ENCODE assay signal across 8 cellular contexts in the genomic region with DNA sequence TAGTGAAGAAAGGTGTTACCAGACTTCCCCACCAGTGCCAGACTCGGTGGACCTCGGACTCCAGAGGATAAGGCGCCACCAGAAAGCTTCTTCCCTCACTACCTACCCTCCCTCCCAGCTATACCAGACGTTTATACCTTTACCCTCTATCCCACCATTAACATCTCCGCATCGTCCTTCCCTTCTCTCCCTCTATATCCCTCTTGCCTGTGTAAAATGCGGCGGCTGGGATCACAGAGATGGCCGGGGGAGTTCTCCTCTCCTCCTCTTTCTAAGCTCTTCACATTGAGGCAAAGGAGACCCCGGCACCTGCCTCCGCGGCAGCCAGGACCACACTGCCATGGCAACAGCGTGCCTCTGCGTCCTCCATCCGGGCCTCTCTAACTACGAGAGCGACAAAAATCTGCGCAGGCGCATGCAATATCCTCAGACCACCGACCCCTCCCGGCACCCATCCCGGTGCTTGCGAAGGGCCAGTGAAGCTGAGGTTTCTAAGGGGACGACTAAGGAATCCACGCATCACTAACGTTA. TPM values are rescaled to one million over a fixed set of nuclear protein-coding genes. Genes with fewer than 3 reads are reported as not detected.
DNase-seq lines count a peak whose midpoint lies in the region; ATAC-seq and TF ChIP-seq lines count a peak whose summit lies in the region.

A gene (minus strand): TSS at position 394 of the 531 bp plus-strand sequence. CDS start 2,547 bp downstream, outside the sequence.

- no peak for TF ChIP-seq RAD21 in liver (IDR thresholded peaks at IDR 0.05)

- peak within 1 kb of the TSS in 31 of 59 donors; percentile 2 to 82 (median 45) for H3K27ac ChIP-seq in dorsolateral prefrontal cortex
- H3K27ac ChIP-seq in liver (ENCODE audit: low read depth in 1 of 2, low read length in 2 of 2), result no peak within 1 kb of the TSS

- H3K4me3 ChIP-seq in dorsolateral prefrontal cortex (peak within 1 kb of the TSS; percentile 49 to 90 (median 73)), liver (ENCODE audit: low read depth in 1 of 3, low read length in 3 of 3) (peak within 1 kb of the TSS; percentile 26 to 60 (median 49))

- TF ChIP-seq CTCF in dorsolateral prefrontal cortex (IDR thresholded peaks at IDR 0.05 in 54 of 56, conservative IDR thresholded peaks at IDR 0.05 in 2 of 56; ENCODE audit: low read depth in 1 of 56, partially characterized antibody in 56 of 56) (peak in 1 of 56 donors; percentile 16), liver (IDR thresholded peaks at IDR 0.05; ENCODE audit: low read depth, low read length, missing input control) (no peak)

- peak; percentile 87 for DNase-seq in Ammon's horn (ENCODE audit: low spot score)
- DNase-seq in NCI-H1436 treated with DMSO at 0.1 percent for 48 hours (lab: John Stamatoyannopoulos, UW), result peak; percentile 56
- peak; percentile 70 for DNase-seq in activated CD4-positive, alpha-beta T cell treated with anti-CD3 and anti-CD28 coated beads for 48 hours
- peak; percentile 62 to 89 (median 88) for DNase-seq in dorsolateral prefrontal cortex
- peak; percentile 52 for DNase-seq in stimulated activated CD4-positive, alpha-beta T cell treated with anti-CD3 and anti-CD28 coated beads, Interleukin-4, amount 100 ng/mL, for 1 hour
- no peak for DNase-seq in HUDEP-2 (lab: John Stamatoyannopoulos, UW; ENCODE audit: unreplicated experiment in 76 of 76)

- H3K36me3 ChIP-seq in liver (ENCODE audit: control insufficient read depth in 4 of 4, insufficient read depth in 3 of 4, low read depth in 1 of 4, low read length in 3 of 4), result no peaks in the 10 kb centered on the region

- H3K4me1 ChIP-seq in liver (ENCODE audit: control insufficient read depth in 4 of 4, insufficient read depth in 4 of 4, low read length in 3 of 4), result peaks cover 2 to 9% (median 5%) of the 10 kb centered on the region in 4 donors

- H3K27me3 ChIP-seq in dorsolateral prefrontal cortex (peaks cover 0 to 4% (median 0%) of the 10 kb centered on the region in 45 donors), liver (ENCODE audit: control insufficient read depth in 4 of 4, insufficient read depth in 4 of 4, low read length in 3 of 4) (no peaks in the 10 kb centered on the region)

- H3K9me3 ChIP-seq in liver (ENCODE audit: control insufficient read depth in 4 of 4, low read length in 3 of 4), result peaks cover 0 to under 1% (median 0%) of the 10 kb centered on the region in 4 donors

- peak; percentile 100 for ATAC-seq in GM21390 (IDR thresholded peaks at IDR 0.05; ENCODE audit: unreplicated experiment)

- intact Hi-C loops in dorsolateral prefrontal cortex (cut with DNase I), result loop anchor here in 1 of 2 donors (5.0 kb wide), 1 partner anchor 60 kb away; a partner anchor contains a TSS

- H3K9ac ChIP-seq in liver (ENCODE audit: low read depth in 1 of 2, low read length in 2 of 2), result no peak within 1 kb of the TSS

- 6% methylated on average over 26 of the region's 26 CpGs for WGBS in liver

TF ChIP-seq in liver, 16 proteins besides CTCF, POLR2A, EP300 and RAD21:
- TF ChIP-seq SP1 (IDR thresholded peaks at IDR 0.05), result no peak
- TF ChIP-seq GABPA (IDR thresholded peaks at IDR 0.05 in 1 of 2, conservative IDR thresholded peaks at IDR 0.05 in 1 of 2), result no peak
- TF ChIP-seq HNF4G (IDR thresholded peaks at IDR 0.05), result no peak
- no peak for TF ChIP-seq NR2F2 (IDR thresholded peaks at IDR 0.05)
- no peak for TF ChIP-seq YY1 (IDR thresholded peaks at IDR 0.05)
- TF ChIP-seq, protein P1, sequence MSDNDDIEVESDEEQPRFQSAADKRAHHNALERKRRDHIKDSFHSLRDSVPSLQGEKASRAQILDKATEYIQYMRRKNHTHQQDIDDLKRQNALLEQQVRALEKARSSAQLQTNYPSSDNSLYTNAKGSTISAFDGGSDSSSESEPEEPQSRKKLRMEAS (IDR thresholded peaks at IDR 0.05), result no peak
- no peak for TF ChIP-seq RXRA (IDR thresholded peaks at IDR 0.05)
- TF ChIP-seq HNF4A (conservative IDR thresholded peaks at IDR 0.05), result no peak
- no peak for TF ChIP-seq TAF1 (conservative IDR thresholded peaks at IDR 0.05)
- no peak for TF ChIP-seq FOXA1 (IDR thresholded peaks at IDR 0.05)
- TF ChIP-seq FOXA2 (IDR thresholded peaks at IDR 0.05), result no peak
- TF ChIP-seq, protein P2, sequence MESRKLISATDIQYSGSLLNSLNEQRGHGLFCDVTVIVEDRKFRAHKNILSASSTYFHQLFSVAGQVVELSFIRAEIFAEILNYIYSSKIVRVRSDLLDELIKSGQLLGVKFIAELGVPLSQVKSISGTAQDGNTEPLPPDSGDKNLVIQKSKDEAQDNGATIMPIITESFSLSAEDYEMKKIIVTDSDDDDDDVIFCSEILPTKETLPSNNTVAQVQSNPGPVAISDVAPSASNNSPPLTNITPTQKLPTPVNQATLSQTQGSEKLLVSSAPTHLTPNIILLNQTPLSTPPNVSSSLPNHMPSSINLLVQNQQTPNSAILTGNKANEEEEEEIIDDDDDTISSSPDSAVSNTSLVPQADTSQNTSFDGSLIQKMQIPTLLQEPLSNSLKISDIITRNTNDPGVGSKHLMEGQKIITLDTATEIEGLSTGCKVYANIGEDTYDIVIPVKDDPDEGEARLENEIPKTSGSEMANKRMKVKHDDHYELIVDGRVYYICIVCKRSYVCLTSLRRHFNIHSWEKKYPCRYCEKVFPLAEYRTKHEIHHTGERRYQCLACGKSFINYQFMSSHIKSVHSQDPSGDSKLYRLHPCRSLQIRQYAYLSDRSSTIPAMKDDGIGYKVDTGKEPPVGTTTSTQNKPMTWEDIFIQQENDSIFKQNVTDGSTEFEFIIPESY (IDR thresholded peaks at IDR 0.05), result no peak
- TF ChIP-seq, protein P3, sequence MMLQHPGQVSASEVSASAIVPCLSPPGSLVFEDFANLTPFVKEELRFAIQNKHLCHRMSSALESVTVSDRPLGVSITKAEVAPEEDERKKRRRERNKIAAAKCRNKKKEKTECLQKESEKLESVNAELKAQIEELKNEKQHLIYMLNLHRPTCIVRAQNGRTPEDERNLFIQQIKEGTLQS (IDR thresholded peaks at IDR 0.05), result no peak
- no peak for TF ChIP-seq EGR1 (IDR thresholded peaks at IDR 0.05; ENCODE audit: low read depth in 2 of 2)
TF ChIP-seq in liver: peak in this region for 0.

RNA-seq across cellular contexts. Expression of the gene that starts here (rescaled TPM):
- 10 to 100 TPM in 75 of 120 experiments, 1 to 10 TPM in 45; 3.7 to 15.9 (median 10.7) TPM for total RNA-seq in dorsolateral prefrontal cortex
- under 1 TPM in 1 of 2 donors, not detected in 1; 0.08 TPM for total RNA-seq in liver
- polyA plus RNA-seq in liver, result under 1 TPM in 1 of 2 donors, not detected in 1; 0.02 TPM

Comparison
In these comparisons a context has a peak if more than half of its experiments do, and no peak if none do; other contexts are left out.
1. RNA of the gene that starts here (total RNA-seq): 3.7 to 15.9 TPM in dorsolateral prefrontal cortex; 0.08 TPM in liver; every median in the first group is over 4 times any median in the second.
2. DNase-seq: peak in Ammon's horn (single experiment), NCI-H1436 treated with DMSO at 0.1 percent for 48 hours (single experiment), activated CD4-positive, alpha-beta T cell treated with anti-CD3 and anti-CD28 coated beads for 48 hours (single experiment), dorsolateral prefrontal cortex (10 of 10) and stimulated activated CD4-positive, alpha-beta T cell treated with anti-CD3 and anti-CD28 coated beads, Interleukin-4, amount 100 ng/mL, for 1 hour (single experiment); none in HUDEP-2 (0 of 76).
3. H3K27ac ChIP-seq: peak in dorsolateral prefrontal cortex (31 of 59); none in liver (0 of 2).